In genomic region chr14:70436867-70437266, GRCh38 we compare ENCODE assay signal across 17 cellular contexts.
"Had no signal": no experiment of that assay in that cellular context is flagged by ENCODE, and none has a peak within 500 bp of the region (broad histone marks: within the 10 kb centered on the region; RNA-seq: fewer than 3 reads in every experiment).

No MANE protein-coding gene starts in this region.

- H3K9me3 ChIP-seq: testis, thyroid gland, uterus, vagina had no signal

- H3K36me3 ChIP-seq: stomach, suprapubic skin, thoracic aorta, thyroid gland, tibial artery, tibial nerve, transverse colon, upper lobe of left lung, upper lobe of right lung, uterus, vagina had no signal

- ATAC-seq: stimulated activated effector memory CD8-positive, alpha-beta T cell treated with anti-CD3 and anti-CD28 coated beads, Interleukin-12 subunit alpha, Interleukin-12 subunit beta, amount 100 ng/mL, for 72 hours; stimulated activated memory B cell treated with anti-CD40 and anti-IgM and Interleukin-4, amounts not matched to agents 10 μg/mL and 1 μg/mL and 100 μg/mL, for 72 hours; stimulated activated naive B cell treated with anti-CD40 and anti-IgM and Interleukin-4, amounts not matched to agents 10 μg/mL and 1 μg/mL and 100 μg/mL, for 72 hours; stimulated activated naive CD8-positive, alpha-beta T cell treated with anti-CD3 and anti-CD28 coated beads, Interleukin-15, amount 100 ng/mL, for 72 hours; stimulated activated naive CD8-positive, alpha-beta T cell treated with anti-CD3 and anti-CD28 coated beads, Interleukin-15, Interleukin-2, amounts not matched to agents 100 U/mL and 50 U/mL, for 24 hours; upper lobe of right lung had no signal

- H3K4me3 ChIP-seq: stomach, suprapubic skin, testis, thoracic aorta, thyroid gland, tibial artery, tibial nerve, transverse colon, upper lobe of left lung, upper lobe of right lung, uterus, vagina had no signal

- H3K4me1 ChIP-seq: stomach, suprapubic skin, testis, thyroid gland, tibial artery, tibial nerve, transverse colon, upper lobe of left lung, upper lobe of right lung, uterus, vagina had no signal

- H3K27ac ChIP-seq: stomach, suprapubic skin, testis, thoracic aorta, thyroid gland, tibial artery, tibial nerve, transverse colon, upper lobe of left lung, upper lobe of right lung, uterus, vagina had no signal
